Comparison of ENCODE assay signal across 16 cellular contexts in the genomic region with DNA sequence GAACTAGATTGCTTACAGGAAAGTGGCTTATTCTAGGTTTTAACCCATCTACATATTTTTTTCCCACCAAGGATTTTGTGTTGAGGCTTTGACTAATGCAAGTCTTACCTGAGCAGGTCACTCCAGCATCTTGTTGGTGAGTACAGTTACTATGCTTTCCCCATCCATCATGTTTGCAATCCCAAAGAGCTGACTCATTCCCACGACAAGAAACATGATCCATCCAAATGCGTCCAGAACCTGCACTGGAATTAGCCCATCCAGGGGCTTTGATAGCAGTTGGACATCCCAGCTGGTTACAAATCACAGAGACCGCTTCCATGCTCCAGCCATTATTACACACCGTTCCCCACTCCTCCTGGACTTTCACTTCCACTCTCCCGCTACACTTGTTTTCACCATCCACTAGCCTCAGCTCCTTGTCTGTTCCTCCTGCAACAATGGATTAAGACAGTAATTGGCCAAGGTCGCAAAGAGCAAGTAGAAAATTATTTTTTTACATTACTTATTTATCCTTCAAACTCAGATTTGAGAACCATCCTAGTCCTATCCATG. TPM values are rescaled to one million over a fixed set of nuclear protein-coding genes. Genes with fewer than 3 reads are reported as not detected.
DNase-seq lines count a peak whose midpoint lies in the region; ATAC-seq, FAIRE-seq and TF ChIP-seq lines count a peak whose summit lies in the region.
"Had no signal": no experiment of that assay in that cellular context is flagged by ENCODE, and none has a peak within 500 bp of the region (broad histone marks: within the 10 kb centered on the region; RNA-seq: fewer than 3 reads in every experiment).

No MANE protein-coding gene starts in this region.

- H2BK15ac ChIP-seq in IMR-90 (ENCODE audit: low read depth, low read length), result no peak overlapping the region

- no peak overlapping the region for H2BK20ac ChIP-seq in IMR-90 (ENCODE audit: low read depth, low read length)

- no peak overlapping the region for H4K8ac ChIP-seq in IMR-90 (ENCODE audit: low read depth in 2 of 2, low read length in 2 of 2)

- POLR2A ChIA-PET in IMR-90 (lab: Charles Lee; ENCODE audit: unreplicated experiment), result no interaction called here

- no peak for TF ChIP-seq EP300 in upper lobe of left lung (IDR thresholded peaks at IDR 0.05)

- H3K4ac ChIP-seq in IMR-90 (ENCODE audit: low read depth, low read length), result no peak overlapping the region

- no peaks in the 10 kb centered on the region for H3K9me1 ChIP-seq in IMR-90 (ENCODE audit: insufficient read depth, low read length)

- H4K5ac ChIP-seq in IMR-90 (ENCODE audit: low read depth, low read length), result no peak overlapping the region

- H3K36me3 ChIP-seq in IMR-90 (ENCODE audit: control insufficient read depth, insufficient read depth, low read length), result no peaks in the 10 kb centered on the region
- H3K36me3 ChIP-seq in bronchial epithelial cell (ENCODE audit: control insufficient read depth, insufficient read depth, low read length), result no peaks in the 10 kb centered on the region
- H3K36me3 ChIP-seq in upper lobe of left lung, result no peaks in the 10 kb centered on the region
- no peaks in the 10 kb centered on the region for H3K36me3 ChIP-seq in aorta (ENCODE audit: control insufficient read depth in 1 of 2, insufficient read depth in 2 of 2, low read length in 1 of 2)

- H3K23ac ChIP-seq in IMR-90 (ENCODE audit: low read depth, low read length), result no peak overlapping the region

- peak overlapping the region; percentile 39; the same call in 1 of the 2 replicates for H2AK5ac ChIP-seq in IMR-90 (ENCODE audit: low read depth, low read length)

- no peaks in the 10 kb centered on the region for H3K9me3 ChIP-seq in IMR-90 (ENCODE audit: control insufficient read depth, insufficient read depth, low read length)
- H3K9me3 ChIP-seq in upper lobe of left lung, result no peaks in the 10 kb centered on the region
- no peaks in the 10 kb centered on the region for H3K9me3 ChIP-seq in aorta (ENCODE audit: control insufficient read depth, low read length)

- no peaks in the 10 kb centered on the region for H4K20me1 ChIP-seq in IMR-90 (ENCODE audit: insufficient read depth, low read length)

- no peak for TF ChIP-seq CTCF in IMR-90 (conservative IDR thresholded peaks at IDR 0.05; ENCODE audit: low read depth, low read length)
- no peak for TF ChIP-seq CTCF in bronchial epithelial cell (IDR thresholded peaks at IDR 0.05; ENCODE audit: insufficient read depth, low read length, severe bottlenecking)
- no peak for TF ChIP-seq CTCF in upper lobe of left lung (IDR thresholded peaks at IDR 0.05)

- H2BK5ac ChIP-seq in IMR-90 (ENCODE audit: low read depth, low read length, poor library complexity, severe bottlenecking), result no peak overlapping the region

- no peak overlapping the region for H3K56ac ChIP-seq in IMR-90 (ENCODE audit: extremely low read depth, insufficient read depth, low read length)

- no peak overlapping the region for H2AK9ac ChIP-seq in IMR-90 (replicated peaks; ENCODE audit: low read depth, low read length, poor library complexity)

- dilution Hi-C loops in IMR-90 (cut with HindIII; ENCODE audit: low sequenced_read_pairs, unreplicated experiment), result no loop called here

- no peak for TF ChIP-seq RAD21 in IMR-90 (IDR thresholded peaks at IDR 0.05; ENCODE audit: low read length)

- no peak overlapping the region for H3K18ac ChIP-seq in IMR-90 (ENCODE audit: low read depth, low read length)

- 62% methylated on average over 5 of the region's 6 CpGs; no CpG with 5 or more reads in 1 of the 2 experiments for WGBS in IMR-90 (ENCODE audit: extremely low coverage in 2 of 2, insufficient read length in 1 of 2), 2 experiments
- WGBS in upper lobe of left lung, 2 donors, result 68 to 78% methylated on average over 6 of the region's 6 CpGs
- WGBS in aorta, 2 donors, result 71 to 73% methylated on average over 6 of the region's 6 CpGs

- H3K4me2 ChIP-seq in IMR-90 (ENCODE audit: low read depth, low read length), result no peak overlapping the region

- peak overlapping the region; percentile 5 for H2AFZ ChIP-seq in IMR-90 (replicated peaks; ENCODE audit: low read length, poor library complexity)

- no peak for FAIRE-seq in bronchial epithelial cell (lab: Jason Lieb, UNC)
- FAIRE-seq: colon, kidney had no signal

- in situ Hi-C loops in IMR-90 (cut with MboI; ENCODE audit: low sequenced_read_pairs), result no loop called here

- no peak overlapping the region; the same call in 1 of the 2 replicates for H2BK120ac ChIP-seq in IMR-90 (ENCODE audit: low read depth, low read length)

- H3K27me3 ChIP-seq in IMR-90 (ENCODE audit: control insufficient read depth, insufficient read depth, low read length) (no peaks in the 10 kb centered on the region), bronchial epithelial cell (ENCODE audit: control insufficient read depth, insufficient read depth, low read length) (no peaks in the 10 kb centered on the region), upper lobe of left lung (no peaks in the 10 kb centered on the region), aorta (ENCODE audit: control insufficient read depth in 1 of 2, insufficient read depth in 2 of 2, low read length in 1 of 2) (no peaks in the 10 kb centered on the region)

- H3K4me1 ChIP-seq in IMR-90 (ENCODE audit: control insufficient read depth, insufficient read depth, low read length), result no peaks in the 10 kb centered on the region
- H3K4me1 ChIP-seq in upper lobe of left lung, result no peaks in the 10 kb centered on the region
- H3K4me1 ChIP-seq in aorta (ENCODE audit: control insufficient read depth in 1 of 2, insufficient read depth in 2 of 2, low read length in 2 of 2), result no peaks in the 10 kb centered on the region

- H3K14ac ChIP-seq in IMR-90 (replicated peaks; ENCODE audit: low read depth, low read length), result no peak overlapping the region

- CTCF ChIA-PET in IMR-90 (lab: Yijun Ruan, JAX), result no interaction called here

- no peak overlapping the region for H3K9ac ChIP-seq in IMR-90 (ENCODE audit: low read depth, low read length)

- H3K79me1 ChIP-seq in IMR-90 (ENCODE audit: low read depth in 1 of 2, low read length in 2 of 2), result no peaks in the 10 kb centered on the region

- H3K27ac ChIP-seq in IMR-90 (ENCODE audit: insufficient read depth, low read length), result no peak overlapping the region
- peak overlapping the region; percentile 1 to 71 (median 38) for H3K27ac ChIP-seq in upper lobe of left lung
- no peak overlapping the region for H3K27ac ChIP-seq in aorta (ENCODE audit: low read depth in 1 of 2, low read length in 2 of 2)

- DNase-seq in IMR-90, result peak; percentile 4
- peak; percentile 6 for DNase-seq in bronchial epithelial cell (ENCODE audit: low read depth)
- peak; percentile 72 for DNase-seq in islet precursor cell
- no peak for DNase-seq in upper lobe of left lung
- no peak for DNase-seq in NCI-H146 treated with DMSO at 0.1 percent for 48 hours (lab: John Stamatoyannopoulos, UW; ENCODE audit: unreplicated experiment)
- no peak for DNase-seq in aorta
- DNase-seq: kidney; naive thymus-derived CD4-positive, alpha-beta T cell; OCI-M1; stimulated activated naive CD8-positive, alpha-beta T cell treated with anti-CD3 and anti-CD28 coated beads, Interleukin-15, Interleukin-2, amounts not matched to agents 100 U/mL and 50 U/mL, for 24 hours had no signal

- TF ChIP-seq POLR2A in IMR-90 (IDR thresholded peaks at IDR 0.05; ENCODE audit: low read depth, low read length) (no peak), upper lobe of left lung (IDR thresholded peaks at IDR 0.05) (peak in 1 of 4 donors; percentile 53)

- intact Hi-C loops in IMR-90 (cut with micrococcal nuclease) (no loop called here), aorta (cut with DNase I) (no loop called here)

- ATAC-seq in IMR-90 (ENCODE audit: low read depth) (no peak), upper lobe of left lung (ENCODE audit: low FRiP score in 2 of 2) (peak in 1 of 2 donors; percentile 50), aorta (ENCODE audit: low FRiP score) (no peak), GM18517 (IDR thresholded peaks at IDR 0.05; ENCODE audit: unreplicated experiment) (no peak)
- ATAC-seq: activated CD4-positive, CD25-positive, alpha-beta regulatory T cell treated with anti-CD3 and anti-CD28 coated beads, Interleukin-2, amount 50 U/mL, for 24 hours; naive thymus-derived CD4-positive, alpha-beta T cell; stimulated activated naive CD8-positive, alpha-beta T cell treated with anti-CD3 and anti-CD28 coated beads, Interleukin-15, Interleukin-2, amounts not matched to agents 100 U/mL and 50 U/mL, for 24 hours had no signal

- no peak overlapping the region for H4K91ac ChIP-seq in IMR-90 (ENCODE audit: insufficient read depth, low read depth, low read length)

- BruUV-seq in IMR-90 (replicated peaks; lab: Mats Ljungman, UMichigan), result no TSS peak

- H3K4me3 ChIP-seq in IMR-90 (ENCODE audit: insufficient read depth, low read depth, low read length), result no peak overlapping the region
- H3K4me3 ChIP-seq in bronchial epithelial cell (ENCODE audit: low read depth, low read length), result no peak overlapping the region
- peak overlapping the region in 3 of 4 donors; percentile 19 to 39 (median 28) for H3K4me3 ChIP-seq in upper lobe of left lung
- no peak overlapping the region for H3K4me3 ChIP-seq in aorta (ENCODE audit: low read length in 2 of 2)

TF ChIP-seq in IMR-90, 13 proteins besides CTCF, POLR2A, EP300 and RAD21 (continues in another document):
- TF ChIP-seq BHLHE40 (IDR thresholded peaks at IDR 0.05; ENCODE audit: low read depth, low read length) (no peak), MXI1 (IDR thresholded peaks at IDR 0.05; ENCODE audit: borderline replicate concordance, low read depth, low read length) (no peak), NFE2L2 (IDR thresholded peaks at IDR 0.05; ENCODE audit: low read depth, low read length) (no peak)

RNA-seq across cellular contexts. Expression of a gene that starts 2.5 kb away (rescaled TPM):
- total RNA-seq in IMR-90 (2012; rRNA removed) (not detected in 2 replicates), bronchial epithelial cell (not detected in 2 replicates), upper lobe of left lung (100 to 1,000 TPM; 267 to 721 (median 394) TPM), aorta (100 to 1,000 TPM; 229 to 308 TPM)
- polyA plus RNA-seq in IMR-90 (2012; rRNA removed) (not detected in 2 replicates), aorta (100 to 1,000 TPM in 1 of 2 donors, 10 to 100 TPM in 1; 22.3 to 137 TPM)
- polyA plus RNA-seq in IMR-90 (2012; cell fraction: cytosol; rRNA removed), result not detected in 2 replicates
- polyA plus RNA-seq in IMR-90 (2012; cell fraction: nucleus; rRNA removed; ENCODE audit: low replicate concordance), result not detected in 2 replicates
- total RNA-seq: fibroblast of lung; renal cortical epithelial cell; T-helper 1 cell treated with Interleukin-12 subunit alpha and Interleukin-12 subunit beta and Interleukin-4 antibody, amounts not matched to agents 30 ng/mL and 1 ng/mL, for 36 hours had no signal

RNA-seq across cellular contexts. Expression of a gene that starts 57.2 kb away (rescaled TPM):
- total RNA-seq in IMR-90 (2012; rRNA removed) (1.4 and 1.6 TPM in 2 replicates), bronchial epithelial cell (not detected in 2 replicates), upper lobe of left lung (10 to 100 TPM in 1 of 6 donors, 1 to 10 TPM in 4, under 1 TPM in 1; 0.59 to 21.0 (median 4.2) TPM), aorta (10 to 100 TPM; 10.2 to 39.8 TPM)
- polyA plus RNA-seq in IMR-90 (2012; rRNA removed) (0.50 and 0.53 TPM in 2 replicates), aorta (1 to 10 TPM; 1.2 to 4.5 TPM)
- polyA plus RNA-seq in IMR-90 (2012; cell fraction: cytosol; rRNA removed), result 0.21 and 0.96 TPM in 2 replicates
- 0.22 and 0.73 TPM in 2 replicates for polyA plus RNA-seq in IMR-90 (2012; cell fraction: nucleus; rRNA removed; ENCODE audit: low replicate concordance)
- total RNA-seq: T-helper 1 cell treated with Interleukin-12 subunit alpha and Interleukin-12 subunit beta and Interleukin-4 antibody, amounts not matched to agents 30 ng/mL and 1 ng/mL, for 36 hours had no signal
- polyA plus RNA-seq: naive thymus-derived CD4-positive, alpha-beta T cell had no signal

Comparison
In these comparisons a context has a peak if more than half of its experiments do, and no peak if none do; other contexts are left out.
1. DNase-seq: peak in IMR-90 (single experiment), bronchial epithelial cell (single experiment) and islet precursor cell (single experiment); none in upper lobe of left lung (0 of 2), NCI-H146 treated with DMSO at 0.1 percent for 48 hours (single experiment) and aorta (0 of 2).
2. H3K27ac ChIP-seq: peak in upper lobe of left lung (4 of 4); none in IMR-90 (single experiment) and aorta (0 of 2).
3. H3K4me3 ChIP-seq: peak in upper lobe of left lung (3 of 4); none in IMR-90 (single experiment), bronchial epithelial cell (single experiment) and aorta (0 of 2).
4. RNA of a gene that starts 2.5 kb away (total RNA-seq): 267 to 721 TPM in upper lobe of left lung and 229 to 308 TPM in aorta; not detected in IMR-90 and not detected in bronchial epithelial cell; every median in the first group is over 100 times any median in the second.